ENCODE assay signal across 17 cellular contexts in the genomic region with DNA sequence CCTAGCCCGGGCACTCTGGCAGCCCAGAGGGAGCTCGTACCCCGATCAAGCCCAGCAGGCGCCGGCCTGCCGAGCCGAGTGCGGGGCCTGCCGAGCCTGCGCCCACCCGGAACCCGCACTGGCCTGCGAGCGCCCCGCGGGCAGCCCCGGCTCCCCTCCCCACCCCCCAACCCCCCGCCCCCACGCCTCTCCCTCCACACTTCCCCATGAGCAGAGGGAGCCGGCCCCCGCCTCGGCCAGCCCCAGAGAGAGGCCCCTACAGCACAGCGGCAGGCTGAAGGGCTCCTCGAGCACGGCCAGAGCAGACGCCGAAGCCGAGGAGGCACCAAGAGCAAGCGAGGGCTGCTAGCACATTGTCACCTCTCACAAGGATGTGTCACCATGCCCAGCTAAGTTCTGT. TPM values are rescaled to one million over a fixed set of nuclear protein-coding genes. Genes with fewer than 3 reads are reported as not detected.
DNase-seq lines count a peak whose midpoint lies in the region; ATAC-seq, FAIRE-seq and TF ChIP-seq lines count a peak whose summit lies in the region.
"Had no signal": no experiment of that assay in that cellular context is flagged by ENCODE, and none has a peak within 500 bp of the region (broad histone marks: within the 10 kb centered on the region; RNA-seq: fewer than 3 reads in every experiment).

No MANE protein-coding gene starts in this region.

- H2BK5ac ChIP-seq in H9 (ENCODE audit: insufficient read length, low read length) (no peak overlapping the region), neuronal stem cell (ENCODE audit: low read length) (no peak overlapping the region)

- H3K4me3 Mint-ChIP-seq in H9: peak overlapping the region in 1 of 2 experiments; percentile 68; a peak in 3 of 5 replicates
- H3K4me3 Mint-ChIP-seq in central memory CD8-positive, alpha-beta T cell: no peak overlapping the region

- no peaks in the 10 kb centered on the region; the same call in 1 of the 2 replicates for H3K4me1 ChIP-seq in H9 (ENCODE audit: insufficient read depth, low read length)
- H3K4me1 ChIP-seq in iPS-20b (ENCODE audit: insufficient read depth, low read length): peaks cover 15% of the 10 kb centered on the region
- H3K4me1 ChIP-seq in neuronal stem cell (ENCODE audit: control insufficient read depth in 2 of 2, insufficient read depth in 1 of 2, low read depth in 1 of 2, low read length in 2 of 2): peaks cover 0 to 2% of the 10 kb centered on the region in 2 donors
- H3K4me1 ChIP-seq: HAP-1 had no signal

- TF ChIP-seq CTCF in H9 (conservative IDR thresholded peaks at IDR 0.05): no peak
- TF ChIP-seq CTCF in D721Med (IDR thresholded peaks at IDR 0.05; ENCODE audit: insufficient read depth, missing control alignments): no peak

- H3K9ac ChIP-seq in H9 (ENCODE audit: extremely low read depth, insufficient read length, low read length): no peak overlapping the region
- peak overlapping the region; percentile 38; the same call in 1 of the 2 replicates for H3K9ac ChIP-seq in iPS-20b (ENCODE audit: low read depth, low read length)
- peak overlapping the region; percentile 70 for H3K9ac ChIP-seq in neuronal stem cell (ENCODE audit: low read depth, low read length, poor library complexity)

- no peak overlapping the region for H3K4ac ChIP-seq in H9 (ENCODE audit: low read depth, low read length)
- no peak overlapping the region for H3K4ac ChIP-seq in neuronal stem cell (ENCODE audit: low read length)

- H4K8ac ChIP-seq in H9 (replicated peaks; ENCODE audit: insufficient read length, low read depth, low read length): no peak overlapping the region
- no peak overlapping the region for H4K8ac ChIP-seq in neuronal stem cell (ENCODE audit: low read depth, low read length)

- no peaks in the 10 kb centered on the region for H3K36me3 Mint-ChIP-seq in H9 (ENCODE audit: insufficient read depth in 1 of 3, low read depth in 3 of 3)
- H3K36me3 Mint-ChIP-seq in central memory CD8-positive, alpha-beta T cell (ENCODE audit: insufficient read depth): no peaks in the 10 kb centered on the region

- no peak overlapping the region for H2BK15ac ChIP-seq in H9 (ENCODE audit: low read depth, low read length)
- no peak overlapping the region for H2BK15ac ChIP-seq in neuronal stem cell (ENCODE audit: low read length)

- FAIRE-seq in D721Med (lab: Jason Lieb, UNC): no peak

- H3K27ac ChIP-seq in H9 (ENCODE audit: insufficient read length, low read depth, low read length) (no peak overlapping the region), iPS-20b (ENCODE audit: low read length) (peak overlapping the region; percentile 40), neuronal stem cell (replicated peaks; ENCODE audit: low read length) (no peak overlapping the region)
- H3K27ac ChIP-seq: C4-2B, PC-9 had no signal

- intact Hi-C loops in posterior vena cava (cut with DNase I): no loop called here

- no peak overlapping the region for H3K56ac ChIP-seq in H9 (ENCODE audit: insufficient read length, low read depth, low read length)

- H2AFZ ChIP-seq in H9 (ENCODE audit: low read length) (no peak overlapping the region), neuronal stem cell (ENCODE audit: low read length) (peak overlapping the region; percentile 35)
- H2AFZ ChIP-seq: PC-9 had no signal

- H4K91ac ChIP-seq in H9 (ENCODE audit: insufficient read length, low read depth, low read length) (no peak overlapping the region), neuronal stem cell (ENCODE audit: low read depth, low read length, poor library complexity) (no peak overlapping the region)

- H3K79me2 ChIP-seq in H9 (ENCODE audit: insufficient read depth, low read length): no peaks in the 10 kb centered on the region

- H2BK120ac ChIP-seq in H9 (ENCODE audit: low read depth, low read length, poor library complexity, severe bottlenecking): no peak overlapping the region
- H2BK120ac ChIP-seq in neuronal stem cell (ENCODE audit: low read depth, low read length): no peak overlapping the region

- DNase-seq in H9 (peak; percentile 75), neuronal stem cell (ENCODE audit: low spot score) (no peak), posterior vena cava (ENCODE audit: low spot score) (no peak), D721Med (ENCODE audit: insufficient read length, low spot score) (no peak)
- DNase-seq in central memory CD8-positive, alpha-beta T cell (ENCODE audit: low spot score in 2 of 2): no peak
- DNase-seq in stimulated activated CD4-positive, alpha-beta T cell treated with anti-CD3 and anti-CD28 coated beads, Interleukin-2, amount 100 ng/mL, for 24 hours: no peak
- DNase-seq: DMS 273 treated with DMSO at 0.1 percent for 48 hours, KG1, NCI-H1417 treated with DMSO at 0.1 percent for 48 hours, NCI-H1930, NCI-H2171, NCI-H748 treated with DMSO at 0.1 percent for 48 hours, PC-9 had no signal

- H3K18ac ChIP-seq in H9 (ENCODE audit: insufficient read length, low read depth, low read length): no peak overlapping the region
- H3K18ac ChIP-seq in neuronal stem cell (ENCODE audit: low read length): no peak overlapping the region

- H3K9me3 Mint-ChIP-seq in H9: no peaks in the 10 kb centered on the region
- no peaks in the 10 kb centered on the region for H3K9me3 Mint-ChIP-seq in central memory CD8-positive, alpha-beta T cell

- H3K27ac Mint-ChIP-seq in H9: 0 out of 7 replicates have a peak overlapping the region, but pooled peaks of 1 of the 3 experiments have one; percentile 78
- peak overlapping the region; percentile 45 for H3K27ac Mint-ChIP-seq in central memory CD8-positive, alpha-beta T cell (ENCODE audit: low read depth)

- no peaks in the 10 kb centered on the region for H3K23me2 ChIP-seq in H9 (ENCODE audit: insufficient read length, low read depth, low read length, poor library complexity, severe bottlenecking)

- H3K27me3 ChIP-seq in H9 (ENCODE audit: insufficient read depth, low read length): no peaks in the 10 kb centered on the region
- H3K27me3 ChIP-seq in iPS-20b (ENCODE audit: insufficient read depth, low read length): no peaks in the 10 kb centered on the region
- no peaks in the 10 kb centered on the region for H3K27me3 ChIP-seq in neuronal stem cell (ENCODE audit: control insufficient read depth in 3 of 3, insufficient read depth in 3 of 3, low read depth in 1 of 3, low read length in 3 of 3)

- peaks cover 17 to 28% of the 10 kb centered on the region in 2 experiments for H3K4me1 Mint-ChIP-seq in H9
- peaks cover 34% of the 10 kb centered on the region for H3K4me1 Mint-ChIP-seq in central memory CD8-positive, alpha-beta T cell

- no peaks in the 10 kb centered on the region for H3K79me1 ChIP-seq in H9 (ENCODE audit: insufficient read depth, low read depth, low read length, poor library complexity, severe bottlenecking)
- no peaks in the 10 kb centered on the region for H3K79me1 ChIP-seq in neuronal stem cell (ENCODE audit: low read depth, low read length)

- no CpG with 5 or more reads among the region's 29 CpGs for WGBS in H9 (ENCODE audit: extremely low coverage, insufficient read length, low lambda C conversion rate)
- whole genome bisulfite sequencing in neuronal stem cell (ENCODE audit: extremely low coverage in 2 of 2, insufficient read length in 2 of 2, insufficient replicate concordance in 1 of 2), 2 donors: no CpG with 5 or more reads among the region's 29 CpGs

- H4K20me1 ChIP-seq in H9 (ENCODE audit: control insufficient read depth, insufficient read depth, insufficient read length): no peaks in the 10 kb centered on the region

- no peak overlapping the region for H4K5ac ChIP-seq in H9 (ENCODE audit: insufficient read length, low read depth, low read length)

- no peak overlapping the region for H3T11ph ChIP-seq in H9 (ENCODE audit: low read length)

- H3K4me2 ChIP-seq in H9 (ENCODE audit: insufficient read depth, insufficient read length, low read length) (peak overlapping the region; percentile 24), neuronal stem cell (ENCODE audit: insufficient read depth, low read length, poor library complexity, severe bottlenecking) (peak overlapping the region; percentile 25)
- H3K4me2 ChIP-seq: PC-9 had no signal

- H3K14ac ChIP-seq in H9 (ENCODE audit: insufficient read depth, low read length) (no peak overlapping the region), neuronal stem cell (ENCODE audit: low read length) (no peak overlapping the region)

- no peak overlapping the region for H3K23ac ChIP-seq in H9 (ENCODE audit: insufficient read length, low read depth, low read length)
- no peak overlapping the region for H3K23ac ChIP-seq in neuronal stem cell (ENCODE audit: low read depth, low read length, poor library complexity)

- no peak for ATAC-seq in central memory CD8-positive, alpha-beta T cell (replicated peaks; ENCODE audit: extremely low read depth, poor library complexity, severe bottlenecking)
- ATAC-seq in HG03520 (IDR thresholded peaks at IDR 0.05; ENCODE audit: unreplicated experiment): no peak

- H3K9me3 ChIP-seq in H9 (ENCODE audit: control insufficient read depth, low read depth, low read length): no peaks in the 10 kb centered on the region
- no peaks in the 10 kb centered on the region for H3K9me3 ChIP-seq in iPS-20b (ENCODE audit: insufficient read depth, low read depth, low read length)
- H3K9me3 ChIP-seq in neuronal stem cell (replicated peaks in 1 of 2; ENCODE audit: control insufficient read depth in 2 of 2, insufficient read depth in 1 of 2, low read depth in 1 of 2, low read length in 2 of 2): no peaks in the 10 kb centered on the region
- H3K9me3 ChIP-seq: HAP-1 had no signal

- H3K36me3 ChIP-seq in iPS-20b (ENCODE audit: insufficient read depth, low read depth, low read length): no peaks in the 10 kb centered on the region
- H3K36me3 ChIP-seq in neuronal stem cell (replicated peaks in 1 of 2; ENCODE audit: control insufficient read depth in 2 of 2, insufficient read depth in 2 of 2, low read length in 2 of 2): no peaks in the 10 kb centered on the region
- H3K36me3 ChIP-seq: HAP-1 had no signal

- no peaks in the 10 kb centered on the region for H3K27me3 Mint-ChIP-seq in H9 (ENCODE audit: low read depth)
- no peaks in the 10 kb centered on the region for H3K27me3 Mint-ChIP-seq in central memory CD8-positive, alpha-beta T cell

- H2BK20ac ChIP-seq in H9 (ENCODE audit: low read depth, low read length, poor library complexity, severe bottlenecking): no peak overlapping the region

- H3K4me3 ChIP-seq in iPS-20b (ENCODE audit: low read length): peak overlapping the region; percentile 49; the same call in 1 of the 2 replicates
- H3K4me3 ChIP-seq in neuronal stem cell (ENCODE audit: low read length in 2 of 2): no peak overlapping the region
- H3K4me3 ChIP-seq: HAP-1, PC-9 had no signal

- H2BK12ac ChIP-seq in H9 (ENCODE audit: insufficient read length, low read depth, low read length) (no peak overlapping the region), neuronal stem cell (ENCODE audit: low read length) (no peak overlapping the region)

- H2AK5ac ChIP-seq in H9 (ENCODE audit: insufficient read length, low read length) (no peak overlapping the region), neuronal stem cell (ENCODE audit: low read depth, low read length) (no peak overlapping the region)

RNA-seq across cellular contexts. Expression of a gene that starts 36.2 kb away (rescaled TPM):
- total RNA-seq in H9 (2021) (5.9 and 6.1 TPM in 2 replicates), posterior vena cava (1 to 10 TPM; 3.2 to 4.9 TPM)
- polyA plus RNA-seq in neuronal stem cell (2013, experiment 1 of 2): 2.5 TPM
- 2.8 TPM for polyA plus RNA-seq in neuronal stem cell (2013, experiment 2 of 2)
